ENCODE assay signal across 11 cellular contexts in genomic region chr3:114121996-114122709, GRCh38. TPM values are rescaled to one million over a fixed set of nuclear protein-coding genes. Genes with fewer than 3 reads are reported as not detected.
DNase-seq lines count a peak whose midpoint lies in the region; ATAC-seq and TF ChIP-seq lines count a peak whose summit lies in the region.
"Had no signal": no experiment of that assay in that cellular context is flagged by ENCODE, and none has a peak within 500 bp of the region (broad histone marks: within the 10 kb centered on the region; RNA-seq: fewer than 3 reads in every experiment).

No MANE protein-coding gene starts in this region.

- H3K4me3 ChIP-seq in GM23338 (no peak overlapping the region), PC-3 (ENCODE audit: low read length) (no peak overlapping the region), fibroblast of pulmonary artery (replicated peaks; ENCODE audit: low read depth, low read length) (no peak overlapping the region)

- no peaks in the 10 kb centered on the region for H3K36me3 ChIP-seq in GM23338 (ENCODE audit: insufficient read depth)
- no peaks in the 10 kb centered on the region for H3K36me3 ChIP-seq in PC-3 (ENCODE audit: low read depth, low read length)

- ATAC-seq in GM23338, result peak; percentile 45; the same call in 1 of the 3 replicates
- ATAC-seq in PC-3, result peak; percentile 86
- ATAC-seq: natural killer cell had no signal

- POLR2A ChIA-PET in PC-3 (lab: Charles Lee; ENCODE audit: unreplicated experiment) (no interaction called here), RWPE1 (lab: Yijun Ruan, JAX; ENCODE audit: low non-redundant PET) (no interaction called here), HEK293T (lab: Yijun Ruan, JAX) (no interaction called here)

- no peaks in the 10 kb centered on the region for H3K36me3 Mint-ChIP-seq in GM23338 (ENCODE audit: low read depth)
- H3K36me3 Mint-ChIP-seq: activated CD4-positive, alpha-beta memory T cell treated with anti-CD3 and anti-CD28 coated beads for 36 hours; natural killer cell had no signal

- H3K27me3 ChIP-seq in GM23338 (ENCODE audit: insufficient read depth) (no peaks in the 10 kb centered on the region), PC-3 (ENCODE audit: low read length) (0 out of 2 replicates have a peak, but pooled peaks cover 10% of the 10 kb centered on the region)

- H4K20me1 ChIP-seq in GM23338 (replicated peaks; ENCODE audit: insufficient read depth) (no peaks in the 10 kb centered on the region), PC-3 (ENCODE audit: low read length) (no peaks in the 10 kb centered on the region)

- intact Hi-C loops in PC-3 (cut with micrococcal nuclease), result no loop called here

- H3F3A ChIP-seq in GM23338 (replicated peaks; ENCODE audit: low read depth), result no peaks in the 10 kb centered on the region
- H3F3A ChIP-seq in PC-3 (ENCODE audit: low read length, unreplicated experiment), result no peaks in the 10 kb centered on the region

- H3K4me3 Mint-ChIP-seq in GM23338, result no peak overlapping the region
- H3K4me3 Mint-ChIP-seq: activated CD4-positive, alpha-beta memory T cell treated with anti-CD3 and anti-CD28 coated beads for 36 hours; natural killer cell had no signal

- H3K9me3 Mint-ChIP-seq in GM23338, result no peaks in the 10 kb centered on the region
- H3K9me3 Mint-ChIP-seq: activated CD4-positive, alpha-beta memory T cell treated with anti-CD3 and anti-CD28 coated beads for 36 hours; natural killer cell had no signal

- H3K4me1 ChIP-seq in GM23338 (ENCODE audit: insufficient read depth) (no peaks in the 10 kb centered on the region), PC-3 (ENCODE audit: insufficient read depth, low read length) (no peaks in the 10 kb centered on the region)

- DNase-seq in GM23338 (ENCODE audit: low spot score) (no peak), PC-3 (peak; percentile 9), fibroblast of pulmonary artery (ENCODE audit: low read depth) (peak; percentile 71), pons (ENCODE audit: low spot score) (peak; percentile 28), RWPE1 (ENCODE audit: low spot score) (no peak), NCI-H1694 treated with DMSO at 0.1 percent for 48 hours (lab: John Stamatoyannopoulos, UW) (no peak), HEK293T (ENCODE audit: extremely low spot score) (no peak)
- DNase-seq in effector CD8-positive, alpha-beta T cell (lab: John Stamatoyannopoulos, UW), result no peak
- DNase-seq: activated CD4-positive, alpha-beta memory T cell treated with anti-CD3 and anti-CD28 coated beads for 36 hours; natural killer cell; NK-92 treated with Interleukin-12 subunit alpha and Interleukin-12 subunit beta, amount 100 ng/mL, for 24 hours had no signal

- H3K27ac ChIP-seq in GM23338 (ENCODE audit: low read depth) (no peak overlapping the region), PC-3 (ENCODE audit: low read length) (no peak overlapping the region), RWPE1 (no peak overlapping the region)

- no peak overlapping the region for H3K27ac Mint-ChIP-seq in GM23338
- H3K27ac Mint-ChIP-seq: activated CD4-positive, alpha-beta memory T cell treated with anti-CD3 and anti-CD28 coated beads for 36 hours; natural killer cell had no signal

- H3K4me1 Mint-ChIP-seq in GM23338, result peaks cover 10% of the 10 kb centered on the region
- H3K4me1 Mint-ChIP-seq: natural killer cell had no signal

- H2AFZ ChIP-seq in GM23338 (peak overlapping the region; percentile 64), PC-3 (ENCODE audit: low read length) (no peak overlapping the region)

- BruUV-seq in PC-3 (replicated peaks; lab: Mats Ljungman, UMichigan), result no TSS peak

- CTCF ChIA-PET in PC-3 (lab: Charles Lee) (no interaction called here), RWPE1 (lab: Yijun Ruan, JAX) (no interaction called here), HEK293T (lab: Yijun Ruan, JAX) (no interaction called here)

- H3K9ac ChIP-seq in PC-3 (ENCODE audit: low read length), result no peak overlapping the region

- H3K79me2 ChIP-seq in GM23338 (replicated peaks; ENCODE audit: insufficient read depth) (no peaks in the 10 kb centered on the region), PC-3 (ENCODE audit: low read length) (no peaks in the 10 kb centered on the region)

- H3K4me2 ChIP-seq in GM23338, result no peak overlapping the region
- H3K4me2 ChIP-seq in PC-3 (ENCODE audit: low read length), result no peak overlapping the region

- 0 out of 2 replicates have a peak, but pooled peaks cover 3% of the 10 kb centered on the region for H3K9me2 ChIP-seq in GM23338 (ENCODE audit: insufficient read depth)
- no peaks in the 10 kb centered on the region for H3K9me2 ChIP-seq in PC-3 (replicated peaks; ENCODE audit: low read length)

- TF ChIP-seq CTCF in GM23338 (conservative IDR thresholded peaks at IDR 0.05; ENCODE audit: low read depth in 2 of 2), result no peak
- no peak for TF ChIP-seq CTCF in PC-3 (conservative IDR thresholded peaks at IDR 0.05; ENCODE audit: low read depth, low read length)
- no peak for TF ChIP-seq CTCF in fibroblast of pulmonary artery (IDR thresholded peaks at IDR 0.05; ENCODE audit: low read length, missing control alignments)
- no peak for TF ChIP-seq CTCF in RWPE1 (conservative IDR thresholded peaks at IDR 0.05; ENCODE audit: low read depth)

- H3K9me3 ChIP-seq in PC-3 (ENCODE audit: low read length), result no peaks in the 10 kb centered on the region

- peaks cover 1% of the 10 kb centered on the region for H3K27me3 Mint-ChIP-seq in GM23338 (ENCODE audit: insufficient read depth, low read depth, poor library complexity)

TF ChIP-seq in GM23338, 12 proteins besides CTCF, POLR2A, EP300 and RAD21:
- TF ChIP-seq JUNB (IDR thresholded peaks at IDR 0.05; ENCODE audit: unreplicated experiment), result no peak
- TF ChIP-seq EZH2 (IDR thresholded peaks at IDR 0.05; ENCODE audit: low read depth, unreplicated experiment), result no peak
- no peak for TF ChIP-seq NANOG (IDR thresholded peaks at IDR 0.05; ENCODE audit: borderline replicate concordance)
- no peak for TF ChIP-seq CREB1 (CRISPR knock-in tag; IDR thresholded peaks at IDR 0.05; ENCODE audit: low read depth)
- no peak for TF ChIP-seq ZNF114 (CRISPR knock-in tag; IDR thresholded peaks at IDR 0.05)
- TF ChIP-seq ETS1 (IDR thresholded peaks at IDR 0.05), result no peak

TF ChIP-seq in HEK293T, 16 proteins besides CTCF, POLR2A, EP300 and RAD21:
- TF ChIP-seq SUZ12 (IDR thresholded peaks at IDR 0.05) (no peak), BHLHE40 (IDR thresholded peaks at IDR 0.05; ENCODE audit: borderline replicate concordance) (no peak), LEF1 (IDR thresholded peaks at IDR 0.05; ENCODE audit: borderline replicate concordance) (no peak), FOXM1 (IDR thresholded peaks at IDR 0.05; ENCODE audit: borderline replicate concordance) (no peak), ZNF384 (IDR thresholded peaks at IDR 0.05) (no peak), FOXK2 (IDR thresholded peaks at IDR 0.05) (no peak), ARNT (IDR thresholded peaks at IDR 0.05) (no peak), CTBP1 (IDR thresholded peaks at IDR 0.05; ENCODE audit: borderline replicate concordance) (no peak), HDGF (IDR thresholded peaks at IDR 0.05; ENCODE audit: borderline replicate concordance) (no peak), SP1 (IDR thresholded peaks at IDR 0.05) (no peak), ELF4 (IDR thresholded peaks at IDR 0.05) (no peak), FOXA1 (IDR thresholded peaks at IDR 0.05) (no peak), NFRKB (IDR thresholded peaks at IDR 0.05) (no peak), L3MBTL2 (conservative IDR thresholded peaks at IDR 0.05) (no peak), TARDBP (IDR thresholded peaks at IDR 0.05) (no peak)
- TF ChIP-seq, protein P1, sequence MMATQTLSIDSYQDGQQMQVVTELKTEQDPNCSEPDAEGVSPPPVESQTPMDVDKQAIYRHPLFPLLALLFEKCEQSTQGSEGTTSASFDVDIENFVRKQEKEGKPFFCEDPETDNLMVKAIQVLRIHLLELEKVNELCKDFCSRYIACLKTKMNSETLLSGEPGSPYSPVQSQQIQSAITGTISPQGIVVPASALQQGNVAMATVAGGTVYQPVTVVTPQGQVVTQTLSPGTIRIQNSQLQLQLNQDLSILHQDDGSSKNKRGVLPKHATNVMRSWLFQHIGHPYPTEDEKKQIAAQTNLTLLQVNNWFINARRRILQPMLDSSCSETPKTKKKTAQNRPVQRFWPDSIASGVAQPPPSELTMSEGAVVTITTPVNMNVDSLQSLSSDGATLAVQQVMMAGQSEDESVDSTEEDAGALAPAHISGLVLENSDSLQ (IDR thresholded peaks at IDR 0.05), result no peak

RNA-seq across cellular contexts. Expression of gene DRD3, which starts 56.7 kb away (rescaled TPM):
- 0.21 and 0.70 TPM in 2 replicates for total RNA-seq in GM23338 (2014; rRNA removed; shearing (Covaris generic))
- 0.65 TPM in 1 of 2 replicates, not detected in the other for polyA plus RNA-seq in GM23338 (2016; fragmentation: Nextera tagmentation; extraction: Ambion mirVana)
- not detected in 2 replicates for total RNA-seq in PC-3 (2014; rRNA removed)
- total RNA-seq: activated CD4-positive, alpha-beta memory T cell treated with anti-CD3 and anti-CD28 coated beads for 36 hours; natural killer cell had no signal

Comparison
In these comparisons a context has a peak if more than half of its experiments do, and no peak if none do; other contexts are left out.
1. DNase-seq: peak in PC-3 (single experiment), fibroblast of pulmonary artery (single experiment) and pons (single experiment); none in GM23338 (single experiment), RWPE1 (single experiment), NCI-H1694 treated with DMSO at 0.1 percent for 48 hours (single experiment), HEK293T (single experiment) and effector CD8-positive, alpha-beta T cell (single experiment).